10 cellular contexts compared by ENCODE assay signal in genomic region chr10:71771204-71771603, GRCh38. TPM values are rescaled to one million over a fixed set of nuclear protein-coding genes. Genes with fewer than 3 reads are reported as not detected.
DNase-seq lines count a peak whose midpoint lies in the region; ATAC-seq and TF ChIP-seq lines count a peak whose summit lies in the region.
"Had no signal": no experiment of that assay in that cellular context is flagged by ENCODE, and none has a peak within 500 bp of the region (broad histone marks: within the 10 kb centered on the region; RNA-seq: fewer than 3 reads in every experiment).

No MANE protein-coding gene starts in this region.

- CTCF ChIA-PET in Calu3 (lab: Charles Lee): no interaction called here

- intact Hi-C loops in uterus (cut with DNase I; ENCODE audit: low total_unique reads) (loop anchor here (5.0 kb wide), 1 partner anchor 64 kb away; no protein-coding TSS in a partner anchor), Calu3 (cut with micrococcal nuclease; ENCODE audit: unreplicated experiment) (no loop called here)

- POLR2A ChIA-PET in naive thymus-derived CD8-positive, alpha-beta T cell (lab: Charles Lee): interaction anchor here (0.9 to 25.4 kb wide), 7 partner anchors 10 to 445 kb away, joined by 3 to 1679 read pairs (median 13); partner anchors contain the start of genes ANAPC16, ASCC1, C10orf105 and PSAP

- no peaks in the 10 kb centered on the region for H3K9me3 Mint-ChIP-seq in activated naive CD4-positive, alpha-beta T cell treated with anti-CD3 and anti-CD28 coated beads, Interleukin-2, amount 50 U/mL, for 24 hours
- H3K9me3 Mint-ChIP-seq in naive thymus-derived CD8-positive, alpha-beta T cell: no peaks in the 10 kb centered on the region
- no peaks in the 10 kb centered on the region for H3K9me3 Mint-ChIP-seq in Calu3 (ENCODE audit: low read depth, unreplicated experiment)

- H3K4me3 Mint-ChIP-seq in activated naive CD4-positive, alpha-beta T cell treated with anti-CD3 and anti-CD28 coated beads, Interleukin-2, amount 50 U/mL, for 24 hours: peak overlapping the region; percentile 95
- peak overlapping the region; percentile 82 to 99 (median 94) for H3K4me3 Mint-ChIP-seq in naive thymus-derived CD8-positive, alpha-beta T cell
- H3K4me3 Mint-ChIP-seq in Calu3 (ENCODE audit: low read depth, unreplicated experiment): no peak overlapping the region

- H3K27me3 ChIP-seq in uterus: no peaks in the 10 kb centered on the region

- TF ChIP-seq CTCF in coronary artery (IDR thresholded peaks at IDR 0.05) (no peak), uterus (IDR thresholded peaks at IDR 0.05) (no peak), Calu3 (IDR thresholded peaks at IDR 0.05; ENCODE audit: unreplicated experiment) (no peak)

- no peak for ATAC-seq in naive thymus-derived CD8-positive, alpha-beta T cell

- no peaks in the 10 kb centered on the region for H3K9me3 ChIP-seq in uterus

- H3K36me3 ChIP-seq in uterus: no peaks in the 10 kb centered on the region

- H3K4me3 ChIP-seq in coronary artery (peak overlapping the region; percentile 78), uterus (peak overlapping the region in 1 of 2 donors; percentile 66)

- peak overlapping the region; percentile 97 for H3K27ac Mint-ChIP-seq in activated naive CD4-positive, alpha-beta T cell treated with anti-CD3 and anti-CD28 coated beads, Interleukin-2, amount 50 U/mL, for 24 hours
- peak overlapping the region; percentile 80 to 98 (median 94) for H3K27ac Mint-ChIP-seq in naive thymus-derived CD8-positive, alpha-beta T cell
- H3K27ac Mint-ChIP-seq in Calu3 (ENCODE audit: unreplicated experiment): no peak overlapping the region

- no peak for TF ChIP-seq POLR2A in uterus (IDR thresholded peaks at IDR 0.05)

- H3K36me3 Mint-ChIP-seq in activated naive CD4-positive, alpha-beta T cell treated with anti-CD3 and anti-CD28 coated beads, Interleukin-2, amount 50 U/mL, for 24 hours: peaks cover 33% of the 10 kb centered on the region
- peaks cover 0 to 35% (median 14%) of the 10 kb centered on the region in 3 donors for H3K36me3 Mint-ChIP-seq in naive thymus-derived CD8-positive, alpha-beta T cell
- H3K36me3 Mint-ChIP-seq in Calu3 (ENCODE audit: insufficient read depth, unreplicated experiment): peaks cover 41% of the 10 kb centered on the region

- peaks cover 74% of the 10 kb centered on the region for H3K4me1 Mint-ChIP-seq in activated naive CD4-positive, alpha-beta T cell treated with anti-CD3 and anti-CD28 coated beads, Interleukin-2, amount 50 U/mL, for 24 hours
- H3K4me1 Mint-ChIP-seq in naive thymus-derived CD8-positive, alpha-beta T cell: peaks cover 37 to 90% (median 74%) of the 10 kb centered on the region in 4 donors
- H3K4me1 Mint-ChIP-seq in Calu3 (ENCODE audit: low read depth, unreplicated experiment): peaks cover 56% of the 10 kb centered on the region

- DNase-seq in activated naive CD4-positive, alpha-beta T cell treated with Interleukin-2 at 50 U/mL for 16 hours: no peak
- no peak for DNase-seq in coronary artery (ENCODE audit: low spot score)
- no peak for DNase-seq in naive thymus-derived CD8-positive, alpha-beta T cell
- DNase-seq in uterus: no peak
- DNase-seq in Calu3: no peak
- no peak for DNase-seq in RKO (ENCODE audit: low spot score)
- DNase-seq in germinal center (ENCODE audit: low spot score): no peak
- DNase-seq: NCI-H146, RPMI8226 had no signal

- peaks cover 28 to 42% of the 10 kb centered on the region in 2 donors for H3K4me1 ChIP-seq in uterus

- H3K27ac ChIP-seq in coronary artery (peak overlapping the region; percentile 94 to 96), uterus (peak overlapping the region; percentile 94 to 97)

- no peaks in the 10 kb centered on the region for H3K27me3 Mint-ChIP-seq in activated naive CD4-positive, alpha-beta T cell treated with anti-CD3 and anti-CD28 coated beads, Interleukin-2, amount 50 U/mL, for 24 hours
- no peaks in the 10 kb centered on the region for H3K27me3 Mint-ChIP-seq in naive thymus-derived CD8-positive, alpha-beta T cell
- H3K27me3 Mint-ChIP-seq in Calu3 (ENCODE audit: unreplicated experiment): no peaks in the 10 kb centered on the region

- no TSS peak for BruUV-seq in Calu3 (replicated peaks; lab: Mats Ljungman, UMichigan)

RNA-seq across cellular contexts. Expression of gene VSIR, which starts 2.1 kb away (rescaled TPM):
- 100 to 1,000 TPM; 102 to 114 TPM for total RNA-seq in naive thymus-derived CD8-positive, alpha-beta T cell
- 100 to 1,000 TPM; 211 to 343 (median 262) TPM for polyA plus RNA-seq in naive thymus-derived CD8-positive, alpha-beta T cell
- 100 to 1,000 TPM in 1 of 4 donors, 10 to 100 TPM in 3; 18.9 to 127 (median 36.7) TPM for total RNA-seq in uterus
- total RNA-seq in Calu3 (2022): 30.1 and 46.1 TPM in 2 replicates

RNA-seq across cellular contexts. Expression of gene C10orf105, which starts 51.6 kb away (rescaled TPM):
- under 1 TPM; 0.21 to 0.25 TPM for total RNA-seq in naive thymus-derived CD8-positive, alpha-beta T cell
- polyA plus RNA-seq in naive thymus-derived CD8-positive, alpha-beta T cell: under 1 TPM in 1 of 3 donors, not detected in 2; 0.10 TPM
- total RNA-seq in uterus (1 to 10 TPM in 1 of 4 donors, under 1 TPM in 1, not detected in 2; 0.07 to 1.2 TPM), Calu3 (2022) (not detected in 2 replicates)
